ENCODE assay signal across 8 cellular contexts in genomic region chr17:27333410-27333980, GRCh38. TPM values are rescaled to one million over a fixed set of nuclear protein-coding genes. Genes with fewer than 3 reads are reported as not detected.
A peak's percentile ranks its signal among the peaks of the same experiment; 100 is the strongest.
DNase-seq lines count a peak whose midpoint lies in the region; ATAC-seq, FAIRE-seq and TF ChIP-seq lines count a peak whose summit lies in the region.

No MANE protein-coding gene starts in this region.

- TF ChIP-seq CTCF in ovary (IDR thresholded peaks at IDR 0.05): no peak

- no peak for TF ChIP-seq EP300 in ovary (IDR thresholded peaks at IDR 0.05)

- in situ Hi-C loops in KBM-7 (cut with MboI; ENCODE audit: low pct_unique_long_range_greater_than_20kb, low sequenced_read_pairs): no loop called here

- H3K4me3 Mint-ChIP-seq in T-cell: peak overlapping the region; percentile 75 to 84 (median 77)

- 21 to 36% (median 23%) methylated on average over 11 of the region's 11 CpGs for WGBS in ovary, 3 donors

- peak overlapping the region; percentile 82 to 84 for H3K27ac Mint-ChIP-seq in T-cell

- H3K4me3 ChIP-seq in ovary: peak overlapping the region; percentile 46

- DNase-seq in T-cell (peak in 2 of 34 experiments; percentile 25 to 49), ovary (peak in 2 of 5 donors; percentile 39 to 45), amniotic stem cell (lab: John Stamatoyannopoulos, UW) (no peak), hippocampal formation (lab: John Stamatoyannopoulos, UW) (no peak), UCSD-AML1 (lab: John Stamatoyannopoulos, UW; ENCODE audit: unreplicated experiment) (no peak), KBM-7 (no peak)

- intact Hi-C loops in ovary (cut with DNase I): loop anchor here in 2 of 4 donors (2.0 to 5.0 kb wide), 4 partner anchors 15 to 97 kb away; partner anchors contain the start of gene WSB1 (in 1 of the 2)

- ATAC-seq in T-cell (replicated peaks in 1 of 4): no peak

- H3K4me1 Mint-ChIP-seq in T-cell: peaks cover 19 to 24% (median 24%) of the 10 kb centered on the region in 3 donors

- no peaks in the 10 kb centered on the region for H3K9me3 Mint-ChIP-seq in T-cell

- no peak for TF ChIP-seq POLR2A in ovary (IDR thresholded peaks at IDR 0.05)

- H3K4me1 ChIP-seq in ES-I3 (ENCODE audit: insufficient read depth, low read length): peaks cover 18% of the 10 kb centered on the region
- peaks cover 4% of the 10 kb centered on the region for H3K4me1 ChIP-seq in ovary (ENCODE audit: insufficient read depth)

- POLR2A ChIA-PET in T-cell (lab: Charles Lee): interaction anchor here in 1 of 2 donors (1.5 kb wide), 1 partner anchor 38 kb away, joined by 5 read pairs; no protein-coding TSS in a partner anchor

- CTCF ChIA-PET in T-cell (lab: Charles Lee): interaction anchor here (0.6 to 2.6 kb wide), 13 partner anchors 8 to 269 kb away, joined by 3 to 62 read pairs (median 4); partner anchors contain the start of gene KSR1 (in 1 of the 2)

- H3K9me3 ChIP-seq in ES-I3 (ENCODE audit: control insufficient read depth, insufficient read depth, low read length) (no peaks in the 10 kb centered on the region), ovary (no peaks in the 10 kb centered on the region)

- H3K36me3 Mint-ChIP-seq in T-cell: no peaks in the 10 kb centered on the region

- peak overlapping the region; percentile 25 to 92 for H3K27ac ChIP-seq in ovary

- FAIRE-seq in endometrium (lab: Jason Lieb, UNC): peak; percentile 77

- no peaks in the 10 kb centered on the region for H3K27me3 ChIP-seq in ovary

- H3K36me3 ChIP-seq in ES-I3 (ENCODE audit: insufficient read depth, low read length) (no peaks in the 10 kb centered on the region), ovary (no peaks in the 10 kb centered on the region)

- peaks cover 0 to 4% of the 10 kb centered on the region in 2 donors for H3K27me3 Mint-ChIP-seq in T-cell

- H3K9ac ChIP-seq in ES-I3 (ENCODE audit: low read depth, low read length): peak overlapping the region; percentile 68

RNA-seq across cellular contexts. Expression of gene WSB1, which starts 39.6 kb away (rescaled TPM):
- total RNA-seq in T-cell (100 to 1,000 TPM; 103 to 142 (median 115) TPM), ovary (100 to 1,000 TPM; 135 to 214 (median 172) TPM)
- polyA plus RNA-seq in ovary: 100 to 1,000 TPM in 1 of 2 donors, 10 to 100 TPM in 1; 88.9 to 136 TPM
